23 cellular contexts compared by ENCODE assay signal in the genomic region with DNA sequence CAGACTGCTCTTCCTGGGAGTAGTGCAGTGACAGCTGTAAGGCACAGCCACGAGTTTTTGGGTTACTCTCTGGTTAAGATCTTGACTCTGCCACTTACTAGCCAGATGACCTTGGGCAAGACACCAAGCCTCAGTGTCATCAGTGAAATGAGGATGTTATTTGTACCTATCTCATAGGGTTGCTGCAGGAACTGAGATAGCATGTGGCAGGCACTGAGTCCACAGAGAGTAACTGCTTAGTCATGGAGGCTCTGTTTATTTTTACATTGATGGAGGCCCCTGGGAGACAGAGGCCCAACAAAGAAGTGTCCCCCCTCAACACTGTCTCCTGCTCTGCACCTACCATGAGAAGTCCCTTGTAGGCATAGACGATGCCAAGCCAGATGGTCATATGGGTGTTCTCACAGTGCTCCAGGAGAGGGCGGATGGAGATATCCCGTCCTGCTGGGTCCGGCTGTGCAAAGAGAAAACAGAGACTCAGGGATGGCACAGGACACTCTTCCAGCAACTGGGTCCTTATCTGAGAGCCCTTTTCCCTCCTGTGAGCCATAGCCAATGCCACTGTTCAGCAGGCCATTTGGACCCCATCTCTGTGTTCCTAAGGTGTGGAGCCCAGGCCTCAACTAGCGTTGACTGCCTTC.
"Had no signal": no experiment of that assay in that cellular context is flagged by ENCODE, and none has a peak within 500 bp of the region (broad histone marks: within the 10 kb centered on the region; RNA-seq: fewer than 3 reads in every experiment).

No MANE protein-coding gene starts in this region.

- H3K27me3 Mint-ChIP-seq: activated naive CD8-positive, alpha-beta T cell had no signal

- H3K27ac ChIP-seq: esophagus squamous epithelium, foreskin keratinocyte, neural progenitor cell, pancreas, tibial artery, uterus, VCaP had no signal

- DNase-seq: activated CD4-positive, alpha-beta memory T cell treated with anti-CD3 and anti-CD28 coated beads, Interleukin-2, amount 10 ng/mL, durations not matched to agents 7 days and 5 days; activated effector memory CD4-positive, alpha-beta T cell treated with anti-CD3 and anti-CD28 coated beads, Interleukin-2, amount 50 U/mL, for 16 hours; activated T-cell treated with anti-CD3 and anti-CD28 coated beads, Interleukin-2, amount 50 U/mL, for 24 hours; amniotic stem cell; cortex of kidney; effector CD4-positive, alpha-beta T cell; esophagus squamous epithelium; foreskin keratinocyte; head of caudate nucleus; midbrain; pancreas; stimulated activated CD4-positive, alpha-beta T cell treated with anti-CD3 and anti-CD28 coated beads, Interleukin-1b, Interleukin-23, amount 100 ng/mL, for 48 hours; SW 1271; tibial artery; uterus had no signal

- H3K4me2 ChIP-seq: neural progenitor cell had no signal

- H3K36me3 ChIP-seq: esophagus squamous epithelium, neural progenitor cell, pancreas, tibial artery, uterus had no signal

- H2AFZ ChIP-seq: neural progenitor cell had no signal

- H3K4me3 Mint-ChIP-seq: activated CD4-positive, alpha-beta memory T cell treated with anti-CD3 and anti-CD28 coated beads, Interleukin-2, amount 10 ng/mL, durations not matched to agents 7 days and 5 days; activated naive CD8-positive, alpha-beta T cell; activated T-cell treated with anti-CD3 and anti-CD28 coated beads, Interleukin-2, amount 50 U/mL, for 24 hours; neural progenitor cell; stimulated activated memory B cell treated with anti-CD40 and anti-IgM and Interleukin-4, amounts not matched to agents 10 μg/mL and 1 μg/mL and 100 μg/mL, for 72 hours; T-helper 2 cell treated with Interferon-gamma antibody and Interleukin-4, amounts not matched to agents 5 μg/mL and 100 μg/mL, for 36 hours had no signal

- H3K27ac Mint-ChIP-seq: activated CD4-positive, alpha-beta memory T cell treated with anti-CD3 and anti-CD28 coated beads, Interleukin-2, amount 10 ng/mL, durations not matched to agents 7 days and 5 days; activated naive CD8-positive, alpha-beta T cell; activated T-cell treated with anti-CD3 and anti-CD28 coated beads, Interleukin-2, amount 50 U/mL, for 24 hours; neural progenitor cell; stimulated activated memory B cell treated with anti-CD40 and anti-IgM and Interleukin-4, amounts not matched to agents 10 μg/mL and 1 μg/mL and 100 μg/mL, for 72 hours; T-helper 2 cell treated with Interferon-gamma antibody and Interleukin-4, amounts not matched to agents 5 μg/mL and 100 μg/mL, for 36 hours had no signal

- H3K4me1 ChIP-seq: esophagus squamous epithelium, neural progenitor cell, pancreas, tibial artery, uterus had no signal

- H3K9me3 ChIP-seq: esophagus squamous epithelium, pancreas, tibial artery, uterus had no signal

- H3K4me1 Mint-ChIP-seq: activated CD4-positive, alpha-beta memory T cell treated with anti-CD3 and anti-CD28 coated beads, Interleukin-2, amount 10 ng/mL, durations not matched to agents 7 days and 5 days; stimulated activated memory B cell treated with anti-CD40 and anti-IgM and Interleukin-4, amounts not matched to agents 10 μg/mL and 1 μg/mL and 100 μg/mL, for 72 hours had no signal

- H3K9me3 Mint-ChIP-seq: activated CD4-positive, alpha-beta memory T cell treated with anti-CD3 and anti-CD28 coated beads, Interleukin-2, amount 10 ng/mL, durations not matched to agents 7 days and 5 days; activated T-cell treated with anti-CD3 and anti-CD28 coated beads, Interleukin-2, amount 50 U/mL, for 24 hours; neural progenitor cell; stimulated activated memory B cell treated with anti-CD40 and anti-IgM and Interleukin-4, amounts not matched to agents 10 μg/mL and 1 μg/mL and 100 μg/mL, for 72 hours; T-helper 2 cell treated with Interferon-gamma antibody and Interleukin-4, amounts not matched to agents 5 μg/mL and 100 μg/mL, for 36 hours had no signal

- FAIRE-seq: endothelial cell of umbilical vein, islet of Langerhans, pancreas had no signal

- H3K4me3 ChIP-seq: esophagus squamous epithelium, lung, neural progenitor cell, pancreas, tibial artery, uterus had no signal

- H3K9ac ChIP-seq: neural progenitor cell had no signal

- H3K36me3 Mint-ChIP-seq: activated naive CD8-positive, alpha-beta T cell; neural progenitor cell; stimulated activated memory B cell treated with anti-CD40 and anti-IgM and Interleukin-4, amounts not matched to agents 10 μg/mL and 1 μg/mL and 100 μg/mL, for 72 hours had no signal

- H3K27me3 ChIP-seq: neural progenitor cell, pancreas, uterus had no signal
